ENCODE assay signal across 27 cellular contexts in the genomic region with DNA sequence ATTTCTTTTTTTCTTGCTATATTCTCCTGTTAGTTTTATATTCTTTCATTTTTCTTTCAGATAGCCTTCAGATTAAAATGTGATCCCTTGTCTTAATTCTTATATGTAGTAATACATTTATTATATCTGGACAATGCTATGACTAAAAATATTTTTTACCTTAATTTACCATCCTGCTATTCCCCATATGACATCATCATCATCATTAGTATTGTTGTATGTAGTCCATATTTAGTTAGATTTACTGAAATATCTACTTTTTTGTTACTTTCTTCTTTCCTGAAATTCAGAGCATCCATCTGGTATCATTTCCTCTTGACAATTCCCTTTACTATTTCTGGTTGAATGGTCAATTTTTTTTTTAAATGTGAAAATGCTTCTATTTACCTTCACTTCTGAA.
"Had no signal": no experiment of that assay in that cellular context is flagged by ENCODE, and none has a peak within 500 bp of the region (broad histone marks: within the 10 kb centered on the region; RNA-seq: fewer than 3 reads in every experiment).

No MANE protein-coding gene starts in this region.

- H3K9me3 ChIP-seq: suprapubic skin, testis, thoracic aorta, thyroid gland, tibial nerve, transverse colon, upper lobe of left lung, upper lobe of right lung, uterus, vagina had no signal

- H3K27ac ChIP-seq: stomach, suprapubic skin, testis, thoracic aorta, thyroid gland, tibial artery, tibial nerve, transverse colon, upper lobe of left lung, upper lobe of right lung, uterus, vagina had no signal

- H3K4me1 ChIP-seq: stomach, suprapubic skin, testis, thyroid gland, tibial artery, tibial nerve, transverse colon, upper lobe of left lung, upper lobe of right lung, uterus, vagina had no signal

- H3K36me3 ChIP-seq: stomach, suprapubic skin, thoracic aorta, thyroid gland, tibial artery, tibial nerve, transverse colon, upper lobe of left lung, upper lobe of right lung, uterus, vagina had no signal

- FAIRE-seq: urothelium cell line had no signal

- H3K4me3 ChIP-seq: stomach, suprapubic skin, testis, thoracic aorta, thyroid gland, tibial artery, tibial nerve, transverse colon, upper lobe of left lung, upper lobe of right lung, uterus, vagina had no signal

- DNase-seq: stimulated activated CD4-positive, alpha-beta T cell treated with anti-CD3 and anti-CD28 coated beads, Interleukin-2, amount 100 ng/mL, for 48 hours; stimulated activated CD4-positive, alpha-beta T cell treated with anti-CD3 and anti-CD28 coated beads, Interleukin-4, amount 100 ng/mL, for 1 hour; stimulated activated CD4-positive, alpha-beta T cell treated with anti-CD3 and anti-CD28 coated beads, Interleukin-4, amount 100 ng/mL, for 24 hours; stimulated activated CD4-positive, alpha-beta T cell treated with anti-CD3 and anti-CD28 coated beads, Interleukin-4, amount 100 ng/mL, for 4 hours; stimulated activated CD8-positive, alpha-beta memory T cell treated with anti-CD3 and anti-CD28 coated beads, Interleukin-4, amount 100 ng/mL, for 48 hours; stimulated activated naive B cell treated with anti-CD40 and anti-IgM and Interleukin-4, amounts not matched to agents 10 μg/mL and 1 μg/mL and 100 μg/mL, for 72 hours; stimulated activated naive CD4-positive, alpha-beta T cell; stimulated activated naive CD4-positive, alpha-beta T cell treated with Interleukin-2 at 50 U/mL for 16 hours; stimulated activated naive CD8-positive, alpha-beta T cell treated with anti-CD3 and anti-CD28 coated beads, Interleukin-15, amount 100 ng/mL, for 72 hours; stimulated activated naive CD8-positive, alpha-beta T cell treated with anti-CD3 and anti-CD28 coated beads, Interleukin-15, Interleukin-2, amounts not matched to agents 100 U/mL and 50 U/mL, for 24 hours; stomach; substantia nigra; testis; thyroid gland; tibial artery; transverse colon; trophoblast cell; upper lobe of left lung; upper lobe of right lung; uterus had no signal

- H3K27me3 ChIP-seq: stomach, suprapubic skin, testis, thyroid gland, tibial artery, tibial nerve, transverse colon, upper lobe of left lung, upper lobe of right lung, uterus, vagina had no signal

- ATAC-seq: stimulated activated effector memory CD8-positive, alpha-beta T cell treated with anti-CD3 and anti-CD28 coated beads, Interleukin-12 subunit alpha, Interleukin-12 subunit beta, amount 100 ng/mL, for 72 hours; stimulated activated memory B cell treated with anti-CD40 and anti-IgM and Interleukin-4, amounts not matched to agents 10 μg/mL and 1 μg/mL and 100 μg/mL, for 72 hours; stimulated activated naive B cell treated with anti-CD40 and anti-IgM and Interleukin-4, amounts not matched to agents 10 μg/mL and 1 μg/mL and 100 μg/mL, for 72 hours; stimulated activated naive CD8-positive, alpha-beta T cell treated with anti-CD3 and anti-CD28 coated beads, Interleukin-15, amount 100 ng/mL, for 72 hours; stimulated activated naive CD8-positive, alpha-beta T cell treated with anti-CD3 and anti-CD28 coated beads, Interleukin-15, Interleukin-2, amounts not matched to agents 100 U/mL and 50 U/mL, for 24 hours; upper lobe of right lung had no signal
